In the genomic region with DNA sequence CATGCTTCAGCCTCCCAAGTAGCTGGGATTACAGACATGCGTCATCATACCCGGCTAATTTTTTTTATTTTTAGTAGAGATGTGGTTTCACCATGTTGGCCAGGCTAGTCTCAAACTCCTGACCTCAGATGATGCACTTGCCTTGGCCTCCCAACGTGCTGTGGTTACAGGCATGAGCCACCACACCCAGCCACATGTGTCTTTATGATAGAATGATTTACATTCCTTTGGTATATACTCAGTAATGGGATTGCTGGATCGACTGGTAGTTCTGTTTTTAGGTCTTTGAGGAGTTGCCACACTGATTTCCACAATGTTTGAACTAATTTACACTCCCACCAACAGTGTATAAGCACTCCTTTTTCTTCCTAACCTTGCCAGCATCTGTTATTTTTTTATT, we compare ENCODE assay signal across 16 cellular contexts.
DNase-seq lines count a peak whose midpoint lies in the region; ATAC-seq lines count a peak whose summit lies in the region.
"Had no signal": no experiment of that assay in that cellular context is flagged by ENCODE, and none has a peak within 500 bp of the region (broad histone marks: within the 10 kb centered on the region; RNA-seq: fewer than 3 reads in every experiment).

No MANE protein-coding gene starts in this region.

- intact Hi-C loops in posterior vena cava (cut with DNase I) = no loop called here

- no peaks in the 10 kb centered on the region for H3K79me2 ChIP-seq in ACC112 (ENCODE audit: control insufficient read depth, insufficient read depth, low read length, unreplicated experiment)

- H3K4me1 Mint-ChIP-seq in activated CD8-positive, alpha-beta memory T cell treated with anti-CD3 and anti-CD28 coated beads, Interleukin-2, amount 10 ng/mL, durations not matched to agents 7 days and 5 days = no peaks in the 10 kb centered on the region

- no peak overlapping the region for H3K4me3 Mint-ChIP-seq in activated CD8-positive, alpha-beta memory T cell treated with anti-CD3 and anti-CD28 coated beads, Interleukin-2, amount 10 ng/mL, durations not matched to agents 7 days and 5 days
- H3K4me3 Mint-ChIP-seq: activated naive CD4-positive, alpha-beta T cell treated with anti-CD3 and anti-CD28 coated beads for 36 hours had no signal

- no peak overlapping the region for H2AFZ ChIP-seq in ACC112 (ENCODE audit: low read length, unreplicated experiment)

- H3K27ac ChIP-seq in ACC112 (ENCODE audit: low read depth, low read length) = peak overlapping the region; percentile 52
- H3K27ac ChIP-seq: thoracic aorta, VCaP had no signal

- ATAC-seq in activated CD8-positive, alpha-beta memory T cell treated with anti-CD3 and anti-CD28 coated beads, Interleukin-2, amount 10 ng/mL, durations not matched to agents 7 days and 5 days = no peak
- no peak for ATAC-seq in GM21515 (IDR thresholded peaks at IDR 0.05; ENCODE audit: unreplicated experiment)

- H3K9me3 ChIP-seq in adipocyte (ENCODE audit: control insufficient read depth, low read length) = peaks cover 14% of the 10 kb centered on the region

- H3K27ac Mint-ChIP-seq in activated CD8-positive, alpha-beta memory T cell treated with anti-CD3 and anti-CD28 coated beads, Interleukin-2, amount 10 ng/mL, durations not matched to agents 7 days and 5 days = no peak overlapping the region
- H3K27ac Mint-ChIP-seq: activated naive CD4-positive, alpha-beta T cell treated with anti-CD3 and anti-CD28 coated beads for 36 hours had no signal

- H3K36me3 Mint-ChIP-seq in activated CD8-positive, alpha-beta memory T cell treated with anti-CD3 and anti-CD28 coated beads, Interleukin-2, amount 10 ng/mL, durations not matched to agents 7 days and 5 days = no peaks in the 10 kb centered on the region

- H3K4me1 ChIP-seq in ACC112 (ENCODE audit: control insufficient read depth, insufficient read depth, low read length, unreplicated experiment) (peaks cover 11% of the 10 kb centered on the region), adipocyte (ENCODE audit: control insufficient read depth, insufficient read depth, low read length) (no peaks in the 10 kb centered on the region)
- H3K4me1 ChIP-seq: Caco-2 had no signal

- H3K27me3 ChIP-seq in ACC112 (ENCODE audit: insufficient read depth, low read length) (no peaks in the 10 kb centered on the region), adipocyte (replicated peaks; ENCODE audit: control insufficient read depth, insufficient read depth, low read length) (no peaks in the 10 kb centered on the region)

- no peaks in the 10 kb centered on the region for H3K9me3 Mint-ChIP-seq in activated CD8-positive, alpha-beta memory T cell treated with anti-CD3 and anti-CD28 coated beads, Interleukin-2, amount 10 ng/mL, durations not matched to agents 7 days and 5 days (ENCODE audit: low read depth)

- CTCF ChIA-PET in activated CD8-positive, alpha-beta memory T cell treated with anti-CD3 and anti-CD28 coated beads, Interleukin-2, amount 10 ng/mL, durations not matched to agents 7 days and 5 days (lab: Charles Lee) = no interaction called here

- peak; percentile 93 for DNase-seq in HS-27A (ENCODE audit: low read depth)
- DNase-seq in adipocyte (ENCODE audit: low read depth) = peak; percentile 63
- peak; percentile 70 for DNase-seq in fibroblast of the conjunctiva (ENCODE audit: low read depth)
- DNase-seq in posterior vena cava (ENCODE audit: low spot score) = no peak
- DNase-seq in activated CD8-positive, alpha-beta memory T cell treated with anti-CD3 and anti-CD28 coated beads, Interleukin-2, amount 10 ng/mL, durations not matched to agents 7 days and 5 days = no peak
- DNase-seq in SKM-1 (lab: John Stamatoyannopoulos, UW; ENCODE audit: unreplicated experiment) = no peak
- DNase-seq: activated naive CD4-positive, alpha-beta T cell treated with anti-CD3 and anti-CD28 coated beads for 36 hours; Caco-2; erythroblast; NCI-H2029 treated with DMSO at 0.1 percent for 48 hours; occipital lobe; SIG-M5 had no signal

- no peak overlapping the region for H3K4me3 ChIP-seq in ACC112 (ENCODE audit: low read depth, low read length)
- no peak overlapping the region for H3K4me3 ChIP-seq in adipocyte (ENCODE audit: low read length)
- H3K4me3 ChIP-seq: thoracic aorta had no signal

- H3K9ac ChIP-seq in adipocyte (ENCODE audit: low read length) = no peak overlapping the region

- H3K36me3 ChIP-seq in ACC112 (ENCODE audit: insufficient read depth, low read length) (peaks cover 6% of the 10 kb centered on the region; the same call in 1 of the 2 replicates), adipocyte (ENCODE audit: control insufficient read depth, insufficient read depth, low read length, severe bottlenecking) (no peaks in the 10 kb centered on the region)
- H3K36me3 ChIP-seq: thoracic aorta had no signal

- H3K27me3 Mint-ChIP-seq in activated CD8-positive, alpha-beta memory T cell treated with anti-CD3 and anti-CD28 coated beads, Interleukin-2, amount 10 ng/mL, durations not matched to agents 7 days and 5 days = no peaks in the 10 kb centered on the region

Comparison
In these comparisons a context has a peak if more than half of its experiments do, and no peak if none do; other contexts are left out.
1. DNase-seq: peak in HS-27A (single experiment), adipocyte (single experiment) and fibroblast of the conjunctiva (single experiment); none in posterior vena cava (single experiment), activated CD8-positive, alpha-beta memory T cell treated with anti-CD3 and anti-CD28 coated beads, Interleukin-2, amount 10 ng/mL, durations not matched to agents 7 days and 5 days (single experiment) and SKM-1 (single experiment).